14 cellular contexts compared by ENCODE assay signal in the genomic region with DNA sequence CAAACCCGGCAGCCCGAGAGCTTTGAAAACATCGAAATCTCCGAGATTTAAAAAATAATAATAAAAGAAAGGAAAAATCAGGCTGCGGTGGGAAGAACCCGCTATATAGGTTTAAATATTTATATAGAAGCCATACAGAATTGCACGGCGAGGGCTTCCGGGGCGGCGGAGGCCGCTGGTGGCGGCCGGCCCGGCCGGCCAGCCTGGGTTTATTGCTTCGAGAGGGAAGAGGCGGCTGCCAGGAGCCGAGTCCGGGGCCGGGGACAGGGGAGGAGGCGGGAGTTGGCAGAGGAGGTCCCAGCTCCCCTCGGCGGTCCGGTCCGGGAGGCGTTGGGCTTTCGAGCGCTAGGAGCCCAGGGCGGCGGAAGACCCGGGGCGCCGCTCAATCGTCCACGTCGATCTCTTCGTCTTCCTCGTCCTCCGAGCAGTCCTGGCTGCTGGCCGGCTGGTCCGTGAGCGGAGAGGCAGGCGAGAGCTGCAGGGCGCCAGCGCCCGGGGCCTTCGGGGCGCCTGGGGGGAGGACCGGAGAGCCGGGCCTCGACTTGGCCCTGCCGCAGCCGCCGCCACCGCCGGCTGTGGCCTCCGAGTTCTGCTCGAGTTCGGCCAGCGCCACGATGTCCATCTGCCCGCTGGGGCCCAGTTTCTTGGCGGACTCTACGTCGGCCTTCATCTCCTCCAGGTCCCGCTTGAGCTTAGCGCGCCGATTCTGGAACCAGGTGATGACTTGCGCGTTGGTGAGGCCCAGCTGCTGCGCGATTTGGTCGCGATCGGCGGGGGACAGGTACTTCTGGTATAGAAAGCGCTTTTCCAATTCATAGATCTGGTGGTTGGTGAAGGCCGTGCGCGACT. TPM values are rescaled to one million over a fixed set of nuclear protein-coding genes. Genes with fewer than 3 reads are reported as not detected.
DNase-seq lines count a peak whose midpoint lies in the region; TF ChIP-seq lines count a peak whose summit lies in the region.
"Had no signal": no experiment of that assay in that cellular context is flagged by ENCODE, and none has a peak within 500 bp of the region (broad histone marks: within the 10 kb centered on the region; RNA-seq: fewer than 3 reads in every experiment).

No MANE protein-coding gene starts in this region.

- H3K4me1 ChIP-seq in BE2C (no peaks in the 10 kb centered on the region), HUES6 (ENCODE audit: control insufficient read depth, insufficient read depth, low read length) (peaks cover 46% of the 10 kb centered on the region), duodenal mucosa (ENCODE audit: control insufficient read depth in 1 of 2, insufficient read depth in 2 of 2, low read length in 2 of 2) (peaks cover 5 to 28% of the 10 kb centered on the region in 2 donors), Karpas-422 (ENCODE audit: low read length) (no peaks in the 10 kb centered on the region)

- no peaks in the 10 kb centered on the region for H3K79me2 ChIP-seq in Karpas-422 (ENCODE audit: low read length)

- H3K4me2 ChIP-seq in Karpas-422 (ENCODE audit: low read depth, low read length, poor library complexity, severe bottlenecking), result no peak overlapping the region

- no peak overlapping the region for H3K27ac Mint-ChIP-seq in nephron progenitor cell

- H3K36me3 Mint-ChIP-seq in nephron progenitor cell (ENCODE audit: low read depth), result no peaks in the 10 kb centered on the region

- H3K9me2 ChIP-seq in Karpas-422 (replicated peaks; ENCODE audit: insufficient read depth, low read length), result no peaks in the 10 kb centered on the region

- peaks cover 56% of the 10 kb centered on the region for H3K4me1 Mint-ChIP-seq in nephron progenitor cell

- peak overlapping the region; percentile 67 for H3K4me3 Mint-ChIP-seq in nephron progenitor cell

- no peak overlapping the region for H2AFZ ChIP-seq in Karpas-422 (ENCODE audit: low read length)

- H3K9ac ChIP-seq in HUES6 (ENCODE audit: low read length) (no peak overlapping the region), duodenal mucosa (ENCODE audit: low read depth in 1 of 2, low read length in 2 of 2) (no peak overlapping the region), Karpas-422 (ENCODE audit: low read length) (no peak overlapping the region)

- no peaks in the 10 kb centered on the region for H3K36me3 ChIP-seq in BE2C
- no peaks in the 10 kb centered on the region for H3K36me3 ChIP-seq in HUES6 (ENCODE audit: control insufficient read depth, insufficient read depth, low read length)
- no peaks in the 10 kb centered on the region for H3K36me3 ChIP-seq in duodenal mucosa (ENCODE audit: control insufficient read depth in 1 of 2, insufficient read depth in 2 of 2, low read length in 2 of 2)
- H3K36me3 ChIP-seq in Karpas-422 (ENCODE audit: insufficient read depth, low read length), result no peaks in the 10 kb centered on the region
- H3K36me3 ChIP-seq: HAP-1, SJSA1, uterus had no signal

- H3K27me3 Mint-ChIP-seq in nephron progenitor cell (ENCODE audit: low read depth, poor library complexity), result peaks cover 99% of the 10 kb centered on the region

- H3K9me3 ChIP-seq in BE2C (peaks cover 4% of the 10 kb centered on the region), HUES6 (ENCODE audit: control insufficient read depth, insufficient read depth, low read depth, low read length) (no peaks in the 10 kb centered on the region), duodenal mucosa (ENCODE audit: control insufficient read depth in 1 of 2, low read length in 2 of 2) (no peaks in the 10 kb centered on the region), Karpas-422 (ENCODE audit: low read length) (no peaks in the 10 kb centered on the region)
- H3K9me3 ChIP-seq: HAP-1, uterus had no signal

- H3K9me3 Mint-ChIP-seq in nephron progenitor cell, result peaks cover 4% of the 10 kb centered on the region

- DNase-seq in BE2C (no peak), nephron progenitor cell (peak; percentile 55), Karpas-422 (no peak), NCI-H1092 treated with DMSO at 0.1 percent for 48 hours (lab: John Stamatoyannopoulos, UW) (no peak), amniotic stem cell (lab: John Stamatoyannopoulos, UW) (no peak), islet precursor cell (no peak)
- DNase-seq: NCI-H2107, uterus had no signal

- TF ChIP-seq CTCF in BE2C (IDR thresholded peaks at IDR 0.05; ENCODE audit: low read depth, low read length) (no peak), nephron progenitor cell (IDR thresholded peaks at IDR 0.05) (no peak)

- H3K27ac ChIP-seq in HUES6 (ENCODE audit: low read depth, low read length), result no peak overlapping the region
- no peak overlapping the region for H3K27ac ChIP-seq in duodenal mucosa (ENCODE audit: low read depth, low read length)
- H3K27ac ChIP-seq in Karpas-422 (ENCODE audit: low read length), result no peak overlapping the region
- H3K27ac ChIP-seq: SJSA1, uterus had no signal

- H3K4me3 ChIP-seq in BE2C (ENCODE audit: low read depth, low read length) (peak overlapping the region; percentile 10; the same call in 1 of the 2 replicates), HUES6 (ENCODE audit: low read depth, low read length) (peak overlapping the region; percentile 31), duodenal mucosa (ENCODE audit: low read depth in 1 of 2, low read length in 2 of 2) (peak overlapping the region; percentile 11 to 40), Karpas-422 (ENCODE audit: low read length) (no peak overlapping the region)
- H3K4me3 ChIP-seq: HAP-1, SJSA1 had no signal

- H4K20me1 ChIP-seq in Karpas-422 (ENCODE audit: insufficient read depth, low read depth, low read length), result no peaks in the 10 kb centered on the region

- H3K27me3 ChIP-seq in BE2C, result peaks cover 100% of the 10 kb centered on the region
- peaks cover 100% of the 10 kb centered on the region for H3K27me3 ChIP-seq in HUES6 (ENCODE audit: control insufficient read depth, insufficient read depth, low read length)
- H3K27me3 ChIP-seq in duodenal mucosa (ENCODE audit: control insufficient read depth in 1 of 2, insufficient read depth in 2 of 2, low read length in 2 of 2), result peaks cover 88 to 97% of the 10 kb centered on the region in 2 donors
- no peaks in the 10 kb centered on the region for H3K27me3 ChIP-seq in Karpas-422 (ENCODE audit: low read length)

RNA-seq across cellular contexts. Expression of a gene that starts 2.2 kb away (rescaled TPM):
- polyA plus RNA-seq in BE2C (2012; ENCODE audit: insufficient read depth, insufficient read length, low read depth), result not detected
- not detected in 2 replicates for total RNA-seq in Karpas-422 (2014; rRNA removed; shearing (Covaris generic); ENCODE audit: low replicate concordance)
- total RNA-seq: epithelial cell of proximal tubule, lower leg skin, SJSA1, uterus had no signal
